19 cellular contexts compared by ENCODE assay signal in the genomic region with DNA sequence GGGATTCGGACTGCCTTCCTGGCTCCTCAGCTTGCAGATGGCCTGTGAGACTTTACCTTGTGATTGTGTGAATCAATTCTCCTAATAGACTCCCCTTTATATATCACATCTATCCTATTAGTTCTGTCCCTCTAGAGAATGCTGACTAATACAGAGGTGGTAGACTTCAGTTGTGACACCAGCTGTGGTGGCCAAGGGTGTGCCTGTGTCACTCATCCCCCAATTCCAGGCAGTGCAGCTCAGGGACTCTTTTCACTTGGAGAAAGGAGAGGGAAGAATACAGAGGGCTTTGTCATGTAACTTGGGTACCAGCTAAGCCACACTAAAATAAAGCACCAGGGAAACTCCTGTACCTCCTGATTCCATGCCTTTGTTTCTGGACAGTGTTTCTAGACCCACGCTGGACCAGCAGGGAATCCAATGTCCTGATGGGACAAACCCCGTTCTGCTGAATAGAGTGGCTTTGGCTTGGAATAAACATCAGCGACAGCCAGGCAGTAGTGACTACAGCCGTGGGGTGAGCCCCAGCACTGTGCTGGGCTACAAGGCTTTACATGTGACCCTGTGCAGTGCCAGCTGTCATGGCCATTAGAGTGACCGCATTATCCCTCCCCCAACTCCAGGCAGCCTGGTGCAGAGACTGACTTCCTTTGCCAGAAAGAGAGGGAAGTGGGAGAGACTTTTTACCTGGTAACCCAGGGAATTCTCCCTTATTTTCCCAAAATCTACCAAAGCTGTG.
A peak's percentile ranks its signal among the peaks of the same experiment; 100 is the strongest.
DNase-seq lines count a peak whose midpoint lies in the region; ATAC-seq and TF ChIP-seq lines count a peak whose summit lies in the region.
"Had no signal": no experiment of that assay in that cellular context is flagged by ENCODE, and none has a peak within 500 bp of the region (broad histone marks: within the 10 kb centered on the region; RNA-seq: fewer than 3 reads in every experiment).

No MANE protein-coding gene starts in this region.

- H3K4me3 ChIP-seq in PC-3 (ENCODE audit: low read length) (no peak overlapping the region), mesendoderm (ENCODE audit: low read length) (no peak overlapping the region)

- H3K9ac ChIP-seq in PC-3 (ENCODE audit: low read length) (no peak overlapping the region), mesendoderm (ENCODE audit: low read length) (no peak overlapping the region)

- H3F3A ChIP-seq in PC-3 (ENCODE audit: low read length, unreplicated experiment): no peaks in the 10 kb centered on the region

- H3K9me3 ChIP-seq in PC-3 (ENCODE audit: low read length): no peaks in the 10 kb centered on the region

- no peak overlapping the region for H2AFZ ChIP-seq in PC-3 (ENCODE audit: low read length)

- POLR2A ChIA-PET in PC-3 (lab: Charles Lee; ENCODE audit: unreplicated experiment): no interaction called here

- H4K8ac ChIP-seq in mesendoderm (ENCODE audit: low read depth, low read length): no peak overlapping the region

- H3K36me3 ChIP-seq in PC-3 (ENCODE audit: low read depth, low read length) (peaks cover 5% of the 10 kb centered on the region; the same call in 1 of the 2 replicates), mesendoderm (ENCODE audit: control insufficient read depth, insufficient read depth, low read length) (no peaks in the 10 kb centered on the region)

- H3K4ac ChIP-seq in mesendoderm (ENCODE audit: low read depth, low read length): no peak overlapping the region

- no peaks in the 10 kb centered on the region for H3K79me1 ChIP-seq in mesendoderm (ENCODE audit: low read length)

- H3K79me2 ChIP-seq in PC-3 (ENCODE audit: low read length) (no peaks in the 10 kb centered on the region), mesendoderm (ENCODE audit: control insufficient read depth, insufficient read depth, low read length) (no peaks in the 10 kb centered on the region)

- H4K20me1 ChIP-seq in PC-3 (ENCODE audit: low read length): no peaks in the 10 kb centered on the region

- H2AK5ac ChIP-seq in mesendoderm (ENCODE audit: low read length): no peak overlapping the region

- ATAC-seq in PC-3 (0 out of 2 replicates have a peak, but pooled peaks have one; percentile 20), esophagus mucosa (peak; percentile 52), HG03442 (IDR thresholded peaks at IDR 0.05; ENCODE audit: unreplicated experiment) (no peak)
- ATAC-seq: HepG2, Panc1 had no signal

- no peaks in the 10 kb centered on the region for H3K9me2 ChIP-seq in PC-3 (replicated peaks; ENCODE audit: low read length)

- whole genome bisulfite sequencing in mesendoderm (ENCODE audit: extremely low coverage, insufficient coverage, low lambda C conversion rate): no CpG with 5 or more reads among the region's 6 CpGs

- H3K27ac ChIP-seq in PC-3 (ENCODE audit: low read length) (no peak overlapping the region), substantia nigra (ENCODE audit: low read depth, low read length, poor library complexity, severe bottlenecking) (peak overlapping the region; percentile 56), mesendoderm (ENCODE audit: low read depth, low read length) (no peak overlapping the region)

- no peak overlapping the region for H2BK120ac ChIP-seq in mesendoderm (ENCODE audit: low read depth, low read length)

- DNase-seq in PC-3 (no peak), myocyte (ENCODE audit: low read depth) (peak; percentile 31), substantia nigra (lab: John Stamatoyannopoulos, UW) (peak in 39 of 49 donors; percentile 4 to 70 (median 27)), NCI-H1105 treated with DMSO at 0.1 percent for 48 hours (lab: John Stamatoyannopoulos, UW) (no peak), mesendoderm (no peak)
- DNase-seq: AML-193; CD4-positive, CD25-positive, alpha-beta regulatory T cell; DMS79; HFFc6; Karpas-422; MM.1S; NCI-H1930; NCI-H2171; NCI-H774; SHP77 had no signal

- no peaks in the 10 kb centered on the region; the same call in 1 of the 2 replicates for H3K4me1 ChIP-seq in PC-3 (ENCODE audit: insufficient read depth, low read length)
- no peaks in the 10 kb centered on the region for H3K4me1 ChIP-seq in mesendoderm (ENCODE audit: control insufficient read depth, low read depth, low read length)

- H2BK5ac ChIP-seq in mesendoderm (ENCODE audit: low read length): no peak overlapping the region

- TF ChIP-seq CTCF in PC-3 (conservative IDR thresholded peaks at IDR 0.05; ENCODE audit: low read depth, low read length): no peak

- H3K4me2 ChIP-seq in PC-3 (ENCODE audit: low read length) (no peak overlapping the region), mesendoderm (ENCODE audit: low read length) (no peak overlapping the region)

- BruUV-seq in PC-3 (replicated peaks; lab: Mats Ljungman, UMichigan): no TSS peak

- H3K18ac ChIP-seq in mesendoderm (ENCODE audit: low read length): no peak overlapping the region

- intact Hi-C loops in PC-3 (cut with micrococcal nuclease): no loop called here

- H3K56ac ChIP-seq in mesendoderm (ENCODE audit: low read length): no peak overlapping the region

- no peak overlapping the region for H4K5ac ChIP-seq in mesendoderm (ENCODE audit: low read length)

- CTCF ChIA-PET in PC-3 (lab: Charles Lee): no interaction called here

- H2BK15ac ChIP-seq in mesendoderm (replicated peaks; ENCODE audit: low read depth): no peak overlapping the region

- H3K23ac ChIP-seq in mesendoderm (ENCODE audit: low read length): no peak overlapping the region

- H3K27me3 ChIP-seq in PC-3 (ENCODE audit: low read length) (no peaks in the 10 kb centered on the region), mesendoderm (ENCODE audit: insufficient read depth, low read length, poor library complexity) (no peaks in the 10 kb centered on the region)

Comparison
In these comparisons a context has a peak if more than half of its experiments do, and no peak if none do; other contexts are left out.
1. DNase-seq: peak in myocyte (single experiment) and substantia nigra (39 of 49); none in PC-3 (single experiment), NCI-H1105 treated with DMSO at 0.1 percent for 48 hours (single experiment) and mesendoderm (single experiment).